In the genomic region with DNA sequence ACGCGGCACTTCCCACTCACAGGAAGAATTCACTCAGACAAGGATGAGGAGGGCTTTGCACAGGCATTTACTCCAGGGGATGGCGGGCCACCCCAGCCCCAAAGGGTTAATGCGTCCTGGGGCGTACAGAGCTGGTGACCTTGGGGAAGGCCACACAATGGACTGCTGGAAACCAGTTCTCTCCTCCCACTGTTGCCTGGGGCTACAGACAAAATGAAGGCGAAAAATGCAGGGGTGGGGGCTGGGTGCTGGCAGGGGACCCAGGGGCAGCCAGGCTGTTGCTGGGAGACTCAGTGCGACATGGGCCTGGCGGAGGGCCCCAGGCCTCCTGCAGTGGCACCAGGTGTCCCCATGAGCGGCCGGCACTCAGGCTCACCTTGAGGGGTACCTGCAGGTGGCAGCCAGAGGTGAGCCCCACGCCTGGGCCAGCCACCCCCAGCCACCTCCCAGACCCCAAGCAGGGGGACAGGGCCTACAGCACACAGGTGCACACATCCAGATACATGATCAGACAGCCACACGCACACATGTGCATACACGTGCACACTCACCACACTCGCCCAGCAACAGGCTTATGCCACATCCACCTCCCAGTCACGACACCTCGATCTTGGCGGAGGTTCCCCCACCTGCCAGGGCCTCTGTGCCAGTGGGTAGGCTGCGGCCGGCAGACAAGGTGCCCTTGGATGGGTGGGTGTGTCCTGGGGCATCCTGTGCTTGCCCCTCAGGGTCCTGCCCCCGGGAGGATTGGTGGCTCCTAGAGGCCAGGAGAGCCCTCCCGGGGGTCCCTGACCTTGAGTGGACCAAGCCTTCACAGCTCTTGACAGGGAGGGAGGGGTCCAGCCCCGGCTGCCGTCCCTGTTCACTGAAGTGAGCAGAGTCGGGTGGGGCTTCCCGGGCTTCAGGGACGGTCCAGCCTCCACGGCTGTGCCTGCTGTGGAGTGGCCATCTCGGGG, we compare ENCODE assay signal across 13 cellular contexts.
DNase-seq lines count a peak whose midpoint lies in the region; ATAC-seq and TF ChIP-seq lines count a peak whose summit lies in the region.
"Had no signal": no experiment of that assay in that cellular context is flagged by ENCODE, and none has a peak within 500 bp of the region (broad histone marks: within the 10 kb centered on the region; RNA-seq: fewer than 3 reads in every experiment).

No MANE protein-coding gene starts in this region.

- DNase-seq in COR-L47 (lab: John Stamatoyannopoulos, UW) (peak; percentile 75), NCI-H1092 (lab: John Stamatoyannopoulos, UW) (peak; percentile 22), nucleus accumbens (lab: John Stamatoyannopoulos, UW) (peak in 33 of 56 donors; percentile 22 to 85 (median 65)), T-helper 2 cell (no peak), erythroblast (lab: John Stamatoyannopoulos, UW) (no peak), OCI-M2 (lab: John Stamatoyannopoulos, UW; ENCODE audit: unreplicated experiment) (no peak)
- DNase-seq: activated CD4-positive, alpha-beta T cell treated with anti-CD3 and anti-CD28 coated beads for 4 hours; activated T-cell treated with anti-CD3 and anti-CD28 coated beads, Interleukin-2, amount 50 U/mL, for 24 hours; MV-4-11; T-cell; transverse colon had no signal

- no peak for TF ChIP-seq POLR2A in erythroblast (IDR thresholded peaks at IDR 0.05; ENCODE audit: low read length)

- H3K27ac ChIP-seq in cingulate gyrus (ENCODE audit: low read depth, low read length) = peak overlapping the region; percentile 54
- H3K27ac ChIP-seq: transverse colon had no signal

- no peak for ATAC-seq in HG02763 (IDR thresholded peaks at IDR 0.05; ENCODE audit: unreplicated experiment)
- ATAC-seq: T-cell had no signal

Comparison
In these comparisons a context has a peak if more than half of its experiments do, and no peak if none do; other contexts are left out.
1. DNase-seq: peak in COR-L47 (single experiment), NCI-H1092 (single experiment) and nucleus accumbens (33 of 56); none in T-helper 2 cell (0 of 5), erythroblast (0 of 2) and OCI-M2 (single experiment).